In the genomic region with DNA sequence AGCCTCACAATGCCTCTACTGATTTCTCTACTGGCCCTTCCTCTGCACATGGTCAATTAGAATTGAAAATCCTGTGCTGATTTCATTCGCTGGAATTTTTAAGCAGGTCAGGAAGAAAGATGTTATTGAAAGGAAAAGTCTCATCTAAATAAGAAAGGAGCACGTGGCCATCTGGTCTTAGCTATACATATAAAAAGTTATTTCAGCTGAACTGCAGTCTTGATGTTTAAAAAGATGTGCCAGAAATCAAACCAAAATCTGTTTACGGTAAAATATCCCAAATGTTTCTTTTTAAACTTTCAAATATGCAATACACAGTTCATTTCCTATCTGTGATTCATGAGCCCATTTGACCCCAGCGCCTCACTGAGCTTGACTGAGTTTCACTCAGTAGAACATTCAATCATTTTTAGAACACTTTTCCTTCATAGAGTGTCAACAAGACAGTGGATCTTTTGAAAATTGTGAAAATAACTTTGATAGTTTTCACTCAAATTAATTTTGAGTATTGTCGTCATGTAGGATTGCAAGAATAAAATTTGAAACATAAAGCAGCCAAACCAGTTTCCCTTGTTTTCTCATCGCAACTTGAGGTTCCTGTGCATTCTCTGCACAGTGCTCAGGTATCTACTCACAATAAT, we compare ENCODE assay signal across 8 cellular contexts.
A peak's percentile ranks its signal among the peaks of the same experiment; 100 is the strongest.
DNase-seq lines count a peak whose midpoint lies in the region; ATAC-seq and TF ChIP-seq lines count a peak whose summit lies in the region.

No MANE protein-coding gene starts in this region.

- no peak for DNase-seq in AG10803 (ENCODE audit: low read depth)
- peak; percentile 56 for DNase-seq in HCT116 (ENCODE audit: low read depth, low spot score)
- DNase-seq in activated B cell treated with CpG ODN at 0.5 μM for 24 hours, result no peak
- DNase-seq in iris pigment epithelial cell (ENCODE audit: low read depth), result peak; percentile 67
- DNase-seq in sciatic nerve (ENCODE audit: low spot score), result no peak
- DNase-seq in testis, result no peak

- no TSS peak for BruUV-seq in HCT116 (replicated peaks; lab: Mats Ljungman, UMichigan)

- POLR2A ChIA-PET in HCT116 (lab: Charles Lee) (no interaction called here), activated B cell treated with CpG ODN at 0.5 μM for 24 hours (lab: Charles Lee) (interaction anchor here (1.1 to 1.2 kb wide), 2 partner anchors 10 to 13 kb away, joined by 3 to 5 read pairs; no protein-coding TSS in a partner anchor)

- H3K36me3 Mint-ChIP-seq in activated B cell treated with CpG ODN at 0.5 μM for 24 hours (ENCODE audit: low read depth), result peaks cover 3% of the 10 kb centered on the region

- TF ChIP-seq POLR2A in HCT116 (IDR thresholded peaks at IDR 0.05; ENCODE audit: borderline replicate concordance, extremely low read depth, insufficient read depth, insufficient read length), result no peak
- no peak for TF ChIP-seq POLR2A in testis (IDR thresholded peaks at IDR 0.05)

- H3K36me3 ChIP-seq in HCT116 (ENCODE audit: control insufficient read depth in 1 of 2, insufficient read depth in 2 of 2, low read length in 2 of 2) (no peaks in the 10 kb centered on the region), testis (ENCODE audit: low read depth, missing control alignments) (no peaks in the 10 kb centered on the region)

- RAD21 ChIA-PET in HCT116 (lab: Charles Lee; ENCODE audit: low non-redundant PET in 1 of 2, low total read pairs in 2 of 2, uncharacterized antibody in 2 of 2, unreplicated experiment in 2 of 2), result no interaction called here

- H3K4me1 ChIP-seq in HCT116 (ENCODE audit: control insufficient read depth in 1 of 2, insufficient read depth in 2 of 2, low read length in 2 of 2) (peaks cover 29 to 82% of the 10 kb centered on the region in 2 experiments), testis (peaks cover 5% of the 10 kb centered on the region)

- 73 to 81% methylated on average over 6 of the region's 6 CpGs for whole genome bisulfite sequencing in testis, 2 donors

- H3K4me3 Mint-ChIP-seq in activated B cell treated with CpG ODN at 0.5 μM for 24 hours, result peak overlapping the region; percentile 69

- no peaks in the 10 kb centered on the region for H3K9me2 ChIP-seq in HCT116 (ENCODE audit: insufficient read depth)

- H3K9me3 Mint-ChIP-seq in activated B cell treated with CpG ODN at 0.5 μM for 24 hours, result no peaks in the 10 kb centered on the region

- TF ChIP-seq CTCF in AG10803 (conservative IDR thresholded peaks at IDR 0.05; ENCODE audit: low read length) (no peak), HCT116 (IDR thresholded peaks at IDR 0.05 in 2 of 3, conservative IDR thresholded peaks at IDR 0.05 in 1 of 3; ENCODE audit: borderline replicate concordance in 1 of 3, insufficient read depth in 1 of 3, low read depth in 2 of 3, low read length in 2 of 3) (no peak), activated B cell treated with CpG ODN at 0.5 μM for 24 hours (IDR thresholded peaks at IDR 0.05) (no peak), testis (IDR thresholded peaks at IDR 0.05) (no peak)

- peak overlapping the region; percentile 72 for H3K27ac Mint-ChIP-seq in activated B cell treated with CpG ODN at 0.5 μM for 24 hours

- no peak overlapping the region for H2AFZ ChIP-seq in HCT116 (ENCODE audit: low read depth, low read length, poor library complexity, severe bottlenecking)

- peak overlapping the region; percentile 57 for H3K9ac ChIP-seq in HCT116 (ENCODE audit: low read length)

- peaks cover 63% of the 10 kb centered on the region for H3K79me2 ChIP-seq in HCT116 (ENCODE audit: insufficient read depth, low read length)

- peak overlapping the region; percentile 76 for H3K4me2 ChIP-seq in HCT116 (ENCODE audit: low read length)

- H3K4me3 ChIP-seq in AG10803 (ENCODE audit: low read length), result 0 out of 2 replicates have a peak overlapping the region, but pooled peaks have one; percentile 2
- H3K4me3 ChIP-seq in HCT116 (replicated peaks in 1 of 2; ENCODE audit: low read depth in 1 of 2, low read length in 2 of 2), result peak overlapping the region; percentile 28 to 41
- H3K4me3 ChIP-seq in testis, result no peak overlapping the region

- peaks cover 45% of the 10 kb centered on the region for H3K4me1 Mint-ChIP-seq in activated B cell treated with CpG ODN at 0.5 μM for 24 hours

- intact Hi-C loops in HCT116 (cut with micrococcal nuclease), result loop anchor here (1.0 kb wide), 1 partner anchor 51 kb away; no protein-coding TSS in a partner anchor
- intact Hi-C loops in activated B cell treated with CpG ODN at 0.5 μM for 24 hours (cut with micrococcal nuclease), result loop anchor here (5.0 kb wide), 1 partner anchor 155 kb away; no protein-coding TSS in a partner anchor
- intact Hi-C loops in sciatic nerve (cut with DNase I), result no loop called here
- intact Hi-C loops in testis (cut with DNase I; ENCODE audit: low total_unique reads), result no loop called here

- H3K27me3 ChIP-seq in HCT116 (ENCODE audit: insufficient read depth, low read length) (no peaks in the 10 kb centered on the region), testis (no peaks in the 10 kb centered on the region)

- H3K9me3 ChIP-seq in HCT116 (ENCODE audit: control insufficient read depth in 1 of 2, insufficient read depth in 1 of 2, low read depth in 1 of 2, low read length in 2 of 2) (no peaks in the 10 kb centered on the region), testis (no peaks in the 10 kb centered on the region)

- H3K27ac ChIP-seq in HCT116 (ENCODE audit: low read depth, low read length) (peak overlapping the region; percentile 61), testis (peak overlapping the region in 1 of 2 donors; percentile 1)

- H4K20me1 ChIP-seq in HCT116 (ENCODE audit: insufficient read depth), result no peaks in the 10 kb centered on the region

- H3K27me3 Mint-ChIP-seq in activated B cell treated with CpG ODN at 0.5 μM for 24 hours, result peaks cover 2% of the 10 kb centered on the region

- ATAC-seq in HCT116 (no peak), activated B cell treated with CpG ODN at 0.5 μM for 24 hours (ENCODE audit: low read depth) (no peak), sciatic nerve (no peak), GM18520 (IDR thresholded peaks at IDR 0.05; ENCODE audit: unreplicated experiment) (no peak), HG03280 (IDR thresholded peaks at IDR 0.05; ENCODE audit: unreplicated experiment) (no peak)

- CTCF ChIA-PET in HCT116 (lab: Charles Lee) (no interaction called here), activated B cell treated with CpG ODN at 0.5 μM for 24 hours (lab: Charles Lee) (no interaction called here)

- TF ChIP-seq RAD21 in HCT116 (IDR thresholded peaks at IDR 0.05; ENCODE audit: low read depth), result 0 out of 2 replicates have a peak, but pooled peaks have one; percentile 7

TF ChIP-seq in HCT116, 20 proteins besides CTCF, POLR2A, EP300 and RAD21:
- TF ChIP-seq YY1 (IDR thresholded peaks at IDR 0.05; ENCODE audit: extremely low read depth, insufficient replicate concordance, low read depth, low read length) (no peak), ELF1 (IDR thresholded peaks at IDR 0.05; ENCODE audit: borderline replicate concordance, low read depth) (peak; percentile 9; the same call in 1 of the 2 replicates), ZNF274 (IDR thresholded peaks at IDR 0.05; ENCODE audit: low read depth, low read length) (no peak), CBX3 (IDR thresholded peaks at IDR 0.05; ENCODE audit: low read depth) (peak; percentile 54; the same call in 1 of the 2 replicates), TCF7L2 (IDR thresholded peaks at IDR 0.05; ENCODE audit: borderline replicate concordance, extremely low read depth, insufficient read depth, insufficient read length) (no peak), CEBPB (IDR thresholded peaks at IDR 0.05; ENCODE audit: low read depth) (peak; percentile 59), EGR1 (IDR thresholded peaks at IDR 0.05; ENCODE audit: low read depth) (0 out of 2 replicates have a peak, but pooled peaks have one; percentile 22), EZH2 (IDR thresholded peaks at IDR 0.05) (no peak), FOSL1 (IDR thresholded peaks at IDR 0.05; ENCODE audit: low read depth) (peak; percentile 51), SRF (IDR thresholded peaks at IDR 0.05; ENCODE audit: low read depth) (0 out of 2 replicates have a peak, but pooled peaks have one; percentile 14), MAX (IDR thresholded peaks at IDR 0.05) (peak; percentile 69), SP1 (IDR thresholded peaks at IDR 0.05; ENCODE audit: low read depth) (peak; percentile 45), JUND (IDR thresholded peaks at IDR 0.05) (peak; percentile 48), SIN3A (IDR thresholded peaks at IDR 0.05; ENCODE audit: low read depth) (0 out of 2 replicates have a peak, but pooled peaks have one; percentile 35), POLR2AphosphoS5 (IDR thresholded peaks at IDR 0.05; ENCODE audit: low read depth, low read length) (no peak)
- TF ChIP-seq, protein P1, sequence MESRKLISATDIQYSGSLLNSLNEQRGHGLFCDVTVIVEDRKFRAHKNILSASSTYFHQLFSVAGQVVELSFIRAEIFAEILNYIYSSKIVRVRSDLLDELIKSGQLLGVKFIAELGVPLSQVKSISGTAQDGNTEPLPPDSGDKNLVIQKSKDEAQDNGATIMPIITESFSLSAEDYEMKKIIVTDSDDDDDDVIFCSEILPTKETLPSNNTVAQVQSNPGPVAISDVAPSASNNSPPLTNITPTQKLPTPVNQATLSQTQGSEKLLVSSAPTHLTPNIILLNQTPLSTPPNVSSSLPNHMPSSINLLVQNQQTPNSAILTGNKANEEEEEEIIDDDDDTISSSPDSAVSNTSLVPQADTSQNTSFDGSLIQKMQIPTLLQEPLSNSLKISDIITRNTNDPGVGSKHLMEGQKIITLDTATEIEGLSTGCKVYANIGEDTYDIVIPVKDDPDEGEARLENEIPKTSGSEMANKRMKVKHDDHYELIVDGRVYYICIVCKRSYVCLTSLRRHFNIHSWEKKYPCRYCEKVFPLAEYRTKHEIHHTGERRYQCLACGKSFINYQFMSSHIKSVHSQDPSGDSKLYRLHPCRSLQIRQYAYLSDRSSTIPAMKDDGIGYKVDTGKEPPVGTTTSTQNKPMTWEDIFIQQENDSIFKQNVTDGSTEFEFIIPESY (IDR thresholded peaks at IDR 0.05; ENCODE audit: extremely low read depth, insufficient replicate concordance, low read length), result no peak

Comparison
In these comparisons a context has a peak if more than half of its experiments do, and no peak if none do; other contexts are left out.
1. DNase-seq: peak in HCT116 (single experiment) and iris pigment epithelial cell (single experiment); none in AG10803 (single experiment), activated B cell treated with CpG ODN at 0.5 μM for 24 hours (single experiment), sciatic nerve (single experiment) and testis (single experiment).
2. H3K4me3 ChIP-seq: peak in AG10803 (single experiment) and HCT116 (2 of 2); none in testis (0 of 2).
3. intact Hi-C loops: an anchor here in HCT116 (1.0 kb wide) and activated B cell treated with CpG ODN at 0.5 μM for 24 hours (5.0 kb wide); none called in sciatic nerve and testis.